Comparison of ENCODE assay signal across 10 cellular contexts in genomic region chr2:16653799-16654198, GRCh38. TPM values are rescaled to one million over a fixed set of nuclear protein-coding genes. Genes with fewer than 3 reads are reported as not detected.
DNase-seq lines count a peak whose midpoint lies in the region; ATAC-seq and TF ChIP-seq lines count a peak whose summit lies in the region.
"Had no signal": no experiment of that assay in that cellular context is flagged by ENCODE, and none has a peak within 500 bp of the region (broad histone marks: within the 10 kb centered on the region; RNA-seq: fewer than 3 reads in every experiment).

No MANE protein-coding gene starts in this region.

- peaks cover 61 to 88% (median 71%) of the 10 kb centered on the region in 3 donors for H3K4me1 Mint-ChIP-seq in IgD-negative memory B cell
- H3K4me1 Mint-ChIP-seq in activated T-cell treated with anti-CD3 and anti-CD28 coated beads, Interleukin-2, amount 50 U/mL, for 4 hours (ENCODE audit: low read depth) = peaks cover 29% of the 10 kb centered on the region
- peaks cover 5% of the 10 kb centered on the region for H3K4me1 Mint-ChIP-seq in activated CD8-positive, alpha-beta T cell treated with anti-CD3 and anti-CD28 coated beads for 36 hours (ENCODE audit: low read depth)

- CTCF ChIA-PET in activated CD8-positive, alpha-beta T cell treated with anti-CD3 and anti-CD28 coated beads for 36 hours (lab: Charles Lee) = no interaction called here

- H3K4me1 ChIP-seq in left lung = peaks cover 52 to 91% of the 10 kb centered on the region in 2 donors

- no peaks in the 10 kb centered on the region for H3K27me3 Mint-ChIP-seq in IgD-negative memory B cell
- H3K27me3 Mint-ChIP-seq in activated T-cell treated with anti-CD3 and anti-CD28 coated beads, Interleukin-2, amount 50 U/mL, for 4 hours (ENCODE audit: low read depth) = peaks cover 2% of the 10 kb centered on the region
- H3K27me3 Mint-ChIP-seq in activated CD8-positive, alpha-beta T cell treated with anti-CD3 and anti-CD28 coated beads for 36 hours = peaks cover 3% of the 10 kb centered on the region

- peak; percentile 49 for DNase-seq in GM12864 (ENCODE audit: low read depth)
- no peak for DNase-seq in left lung
- DNase-seq in activated T-cell treated with anti-CD3 and anti-CD28 coated beads, Interleukin-2, amount 50 U/mL, for 4 hours = no peak
- DNase-seq in anterior cingulate cortex (lab: John Stamatoyannopoulos, UW) = no peak
- no peak for DNase-seq in KG1 (lab: John Stamatoyannopoulos, UW)
- no peak for DNase-seq in activated CD8-positive, alpha-beta T cell treated with anti-CD3 and anti-CD28 coated beads for 36 hours
- DNase-seq: activated naive CD4-positive, alpha-beta T cell; NCI-H2171 had no signal

- H3K4me3 Mint-ChIP-seq in IgD-negative memory B cell = peak overlapping the region; percentile 16 to 84 (median 75)
- no peak overlapping the region for H3K4me3 Mint-ChIP-seq in activated T-cell treated with anti-CD3 and anti-CD28 coated beads, Interleukin-2, amount 50 U/mL, for 4 hours
- H3K4me3 Mint-ChIP-seq in activated CD8-positive, alpha-beta T cell treated with anti-CD3 and anti-CD28 coated beads for 36 hours = no peak overlapping the region

- POLR2A ChIA-PET in activated CD8-positive, alpha-beta T cell treated with anti-CD3 and anti-CD28 coated beads for 36 hours (lab: Charles Lee) = no interaction called here

- H3K4me3 ChIP-seq in GM12864 (ENCODE audit: low read depth, low read length) = no peak overlapping the region
- no peak overlapping the region for H3K4me3 ChIP-seq in left lung

- H3K36me3 Mint-ChIP-seq in IgD-negative memory B cell = peaks cover 9% of the 10 kb centered on the region
- no peaks in the 10 kb centered on the region for H3K36me3 Mint-ChIP-seq in activated T-cell treated with anti-CD3 and anti-CD28 coated beads, Interleukin-2, amount 50 U/mL, for 4 hours (ENCODE audit: insufficient read depth)
- H3K36me3 Mint-ChIP-seq in activated CD8-positive, alpha-beta T cell treated with anti-CD3 and anti-CD28 coated beads for 36 hours (ENCODE audit: low read depth) = no peaks in the 10 kb centered on the region

- no peaks in the 10 kb centered on the region for H3K9me3 Mint-ChIP-seq in IgD-negative memory B cell
- H3K9me3 Mint-ChIP-seq in activated T-cell treated with anti-CD3 and anti-CD28 coated beads, Interleukin-2, amount 50 U/mL, for 4 hours = no peaks in the 10 kb centered on the region
- H3K9me3 Mint-ChIP-seq in activated CD8-positive, alpha-beta T cell treated with anti-CD3 and anti-CD28 coated beads for 36 hours = no peaks in the 10 kb centered on the region

- TF ChIP-seq CTCF in GM12864 (IDR thresholded peaks at IDR 0.05; ENCODE audit: low read depth, low read length, missing control alignments) (no peak), left lung (IDR thresholded peaks at IDR 0.05) (no peak)
- TF ChIP-seq CTCF in activated CD8-positive, alpha-beta T cell treated with anti-CD3 and anti-CD28 coated beads for 36 hours (IDR thresholded peaks at IDR 0.05) = no peak

- H3K36me3 ChIP-seq in left lung = no peaks in the 10 kb centered on the region

- peak overlapping the region; percentile 41 to 96 (median 94) for H3K27ac Mint-ChIP-seq in IgD-negative memory B cell
- H3K27ac Mint-ChIP-seq in activated CD8-positive, alpha-beta T cell treated with anti-CD3 and anti-CD28 coated beads for 36 hours = no peak overlapping the region

- intact Hi-C loops in left lung (cut with DNase I) = no loop called here
- intact Hi-C loops in activated CD8-positive, alpha-beta T cell treated with anti-CD3 and anti-CD28 coated beads for 36 hours (cut with micrococcal nuclease) = no loop called here

- H3K9me3 ChIP-seq in left lung = no peaks in the 10 kb centered on the region

- H3K27ac ChIP-seq in left lung = peak overlapping the region; percentile 57 to 84

- peak; percentile 45 for ATAC-seq in GM21515 (IDR thresholded peaks at IDR 0.05; ENCODE audit: unreplicated experiment)
- peak; percentile 6 for ATAC-seq in left lung
- no peak for ATAC-seq in activated T-cell treated with anti-CD3 and anti-CD28 coated beads, Interleukin-2, amount 50 U/mL, for 4 hours
- no peak for ATAC-seq in activated CD8-positive, alpha-beta T cell treated with anti-CD3 and anti-CD28 coated beads for 36 hours

- H3K27me3 ChIP-seq in left lung = no peaks in the 10 kb centered on the region

RNA-seq across cellular contexts. Expression of gene CYRIA, which starts 11.8 kb away (rescaled TPM):
- 31.0 TPM for polyA plus RNA-seq in IgD-negative memory B cell
- total RNA-seq in left lung = 10 to 100 TPM; 20.3 to 21.3 TPM
- 1 to 10 TPM in 2 of 3 donors, under 1 TPM in 1; 0.51 to 1.8 (median 1.8) TPM for total RNA-seq in activated T-cell treated with anti-CD3 and anti-CD28 coated beads, Interleukin-2, amount 50 U/mL, for 4 hours
- total RNA-seq in activated CD8-positive, alpha-beta T cell treated with anti-CD3 and anti-CD28 coated beads for 36 hours = under 1 TPM; 0.70 to 0.72 TPM

Comparison
In these comparisons a context has a peak if more than half of its experiments do, and no peak if none do; other contexts are left out.
1. ATAC-seq: peak in GM21515 (single experiment) and left lung (single experiment); none in activated T-cell treated with anti-CD3 and anti-CD28 coated beads, Interleukin-2, amount 50 U/mL, for 4 hours (0 of 2) and activated CD8-positive, alpha-beta T cell treated with anti-CD3 and anti-CD28 coated beads for 36 hours (single experiment).
2. H3K4me3 Mint-ChIP-seq: peak in IgD-negative memory B cell (4 of 4); none in activated T-cell treated with anti-CD3 and anti-CD28 coated beads, Interleukin-2, amount 50 U/mL, for 4 hours (single experiment) and activated CD8-positive, alpha-beta T cell treated with anti-CD3 and anti-CD28 coated beads for 36 hours (single experiment).
3. RNA of gene CYRIA, which starts 11.8 kb away (total RNA-seq): 20.3 to 21.3 TPM in left lung; 0.51 to 1.8 TPM in activated T-cell treated with anti-CD3 and anti-CD28 coated beads, Interleukin-2, amount 50 U/mL, for 4 hours and 0.70 to 0.72 TPM in activated CD8-positive, alpha-beta T cell treated with anti-CD3 and anti-CD28 coated beads for 36 hours; every median in the first group is over 4 times any median in the second.